8 cellular contexts compared by ENCODE assay signal in the genomic region with DNA sequence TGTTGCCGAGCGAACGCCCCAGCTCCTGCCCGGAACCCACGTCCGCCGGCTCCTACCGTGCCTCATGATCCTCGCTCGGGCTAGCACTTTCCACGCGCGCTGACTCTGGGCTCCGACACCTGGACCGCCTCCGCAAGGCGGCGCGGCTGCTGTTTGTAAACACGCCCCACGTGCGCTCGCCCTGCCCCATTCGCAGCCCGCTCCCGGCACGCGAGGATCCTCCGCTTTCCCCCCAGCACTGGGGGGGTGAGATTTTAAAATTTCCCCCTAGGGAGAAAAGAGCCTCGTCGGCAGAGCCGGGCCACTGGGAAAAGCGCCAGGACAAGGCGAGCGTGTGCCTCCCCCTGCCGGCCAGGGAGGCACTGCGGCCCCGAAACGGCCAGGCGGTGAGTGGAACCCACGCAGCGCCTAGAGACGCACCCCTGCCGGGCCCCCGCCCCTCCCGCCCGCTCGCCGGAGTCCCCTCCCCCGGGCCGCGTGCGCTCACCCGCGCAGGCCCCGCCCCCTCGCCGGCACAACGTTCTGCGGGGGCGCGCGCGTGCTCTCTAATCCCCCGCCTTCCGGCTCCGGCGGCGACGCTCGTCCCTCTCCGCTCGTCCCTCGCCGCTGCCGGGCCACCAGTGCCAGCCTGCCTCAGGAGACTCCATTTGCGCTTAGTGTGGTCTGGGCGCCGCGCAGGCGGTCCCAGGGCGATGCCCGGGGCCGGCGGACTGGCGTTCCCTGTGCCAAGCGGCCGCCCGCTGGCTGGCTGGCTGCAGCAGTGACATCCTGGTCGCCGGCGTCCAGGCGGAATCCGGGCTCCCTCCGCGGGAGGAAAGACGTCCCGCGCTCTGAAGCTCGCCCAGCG. TPM values are rescaled to one million over a fixed set of nuclear protein-coding genes. Genes with fewer than 3 reads are reported as not detected.
A peak's percentile ranks its signal among the peaks of the same experiment; 100 is the strongest.
DNase-seq lines count a peak whose midpoint lies in the region; ATAC-seq, FAIRE-seq and TF ChIP-seq lines count a peak whose summit lies in the region.

A gene (plus strand): TSS at position 548 of the 847 bp plus-strand sequence. CDS start 1,442 bp downstream, outside the sequence.

- peaks cover 25% of the 10 kb centered on the region for H3K4me1 Mint-ChIP-seq in central memory CD8-positive, alpha-beta T cell

- H3K4me3 Mint-ChIP-seq in central memory CD8-positive, alpha-beta T cell = peak within 1 kb of the TSS; percentile 89

- H3K36me3 Mint-ChIP-seq in central memory CD8-positive, alpha-beta T cell (ENCODE audit: insufficient read depth) = peaks cover 6% of the 10 kb centered on the region

- peaks cover 3 to 9% of the 10 kb centered on the region in 2 donors for H3K4me1 ChIP-seq in kidney (ENCODE audit: control insufficient read depth in 1 of 2, insufficient read depth in 1 of 2, low read depth in 1 of 2, low read length in 2 of 2)

- peak within 1 kb of the TSS; percentile 86 for H3K27ac Mint-ChIP-seq in central memory CD8-positive, alpha-beta T cell (ENCODE audit: low read depth)

- ATAC-seq in GM18909 (IDR thresholded peaks at IDR 0.05; ENCODE audit: poor library complexity, unreplicated experiment) = peak; percentile 91
- ATAC-seq in HG03159 (IDR thresholded peaks at IDR 0.05; ENCODE audit: unreplicated experiment) = peak; percentile 93
- peak; percentile 90 for ATAC-seq in central memory CD8-positive, alpha-beta T cell (replicated peaks; ENCODE audit: extremely low read depth, poor library complexity, severe bottlenecking)

- H3K36me3 ChIP-seq in kidney (ENCODE audit: control insufficient read depth in 1 of 2, insufficient read depth in 2 of 2, low read length in 2 of 2) = no peaks in the 10 kb centered on the region

- H3K27me3 Mint-ChIP-seq in central memory CD8-positive, alpha-beta T cell = peaks cover 40% of the 10 kb centered on the region

- FAIRE-seq in kidney (lab: Jason Lieb, UNC) = no peak

- H3K9me3 Mint-ChIP-seq in central memory CD8-positive, alpha-beta T cell = peaks cover 7% of the 10 kb centered on the region

- peak; percentile 74 for TF ChIP-seq CTCF in AG09319 (IDR thresholded peaks at IDR 0.05; ENCODE audit: low read depth, low read length)
- peak; percentile 56 for TF ChIP-seq CTCF in kidney (IDR thresholded peaks at IDR 0.05; ENCODE audit: borderline replicate concordance, extremely low read depth, insufficient read depth)

- intact Hi-C loops in kidney (cut with DNase I) = no loop called here

- DNase-seq in AG09319 (ENCODE audit: extremely low read depth, low read depth) = peak; percentile 60
- DNase-seq in NCI-H2196 treated with DMSO at 0.1 percent for 48 hours (lab: John Stamatoyannopoulos, UW; ENCODE audit: unreplicated experiment) = peak; percentile 52
- DNase-seq in activated CD4-positive, CD25-positive, alpha-beta regulatory T cell (lab: John Stamatoyannopoulos, UW) = peak; percentile 73 to 90 (median 82)
- DNase-seq in central memory CD8-positive, alpha-beta T cell (ENCODE audit: low spot score in 2 of 2) = peak; percentile 72 to 73
- DNase-seq in kidney = peak; percentile 97
- DNase-seq in stimulated activated CD4-positive, alpha-beta T cell treated with anti-CD3 and anti-CD28 coated beads, Interleukin-15, amount 100 ng/mL, for 24 hours = peak; percentile 91

- no peaks in the 10 kb centered on the region for H3K9me3 ChIP-seq in kidney (ENCODE audit: control insufficient read depth in 1 of 2, low read length in 2 of 2)

- H3K27ac ChIP-seq in kidney (ENCODE audit: low read depth in 2 of 2, low read length in 2 of 2) = peak within 1 kb of the TSS; percentile 76 to 81

- peak within 1 kb of the TSS; percentile 65 to 76 for H3K9ac ChIP-seq in kidney (ENCODE audit: low read length in 2 of 2)

- H3K4me3 ChIP-seq in kidney (ENCODE audit: low read length in 2 of 2) = peak within 1 kb of the TSS; percentile 71 to 79

RNA-seq across cellular contexts. Expression of the gene that starts here (rescaled TPM):
- 9.1 TPM for total RNA-seq in kidney
- 5.1 TPM for polyA plus RNA-seq in kidney (ENCODE audit: insufficient read depth, low read depth, low replicate concordance)

Comparison
In these comparisons a context has a peak if more than half of its experiments do, and no peak if none do; other contexts are left out.
1. Peak in every context shown above with its lines: DNase-seq, ATAC-seq, H3K4me3 ChIP-seq and H3K27ac ChIP-seq.